In genomic region chr7:155372782-155373358, GRCh38 we compare ENCODE assay signal across 12 cellular contexts.
DNase-seq lines count a peak whose midpoint lies in the region; ATAC-seq and TF ChIP-seq lines count a peak whose summit lies in the region.
"Had no signal": no experiment of that assay in that cellular context is flagged by ENCODE, and none has a peak within 500 bp of the region (broad histone marks: within the 10 kb centered on the region; RNA-seq: fewer than 3 reads in every experiment).

No MANE protein-coding gene starts in this region.

- H3K9me2 ChIP-seq in GM23338 (ENCODE audit: insufficient read depth) = no peaks in the 10 kb centered on the region

- peaks cover 26% of the 10 kb centered on the region for H3K9me3 Mint-ChIP-seq in GM23338
- H3K9me3 Mint-ChIP-seq: activated naive CD4-positive, alpha-beta T cell treated with anti-CD3 and anti-CD28 coated beads, Interleukin-2, amount 50 U/mL, for 72 hours had no signal

- peak overlapping the region in 9 of 11 experiments; percentile 8 to 68 (median 42); a peak in 14 of 22 replicates for H3K9ac ChIP-seq in BLaER1 treated with 17β-estradiol and CSF1 and Interleukin-3, amounts not matched to agents 10 nM and 100 nM
- H3K9ac ChIP-seq in colonic mucosa (ENCODE audit: low read depth in 2 of 2, low read length in 2 of 2) = no peak overlapping the region
- no peak overlapping the region for H3K9ac ChIP-seq in neuronal stem cell (ENCODE audit: low read depth, low read length, poor library complexity)

- H2BK5ac ChIP-seq in neuronal stem cell (ENCODE audit: low read length) = no peak overlapping the region

- peaks cover 0 to 7% (median 0%) of the 10 kb centered on the region in 11 experiments; a peak in 5 of 22 replicates for H3K9me3 ChIP-seq in BLaER1 treated with 17β-estradiol and CSF1 and Interleukin-3, amounts not matched to agents 10 nM and 100 nM (replicated peaks in 1 of 11)
- H3K9me3 ChIP-seq in colonic mucosa (no peaks in the 10 kb centered on the region), neuronal stem cell (replicated peaks in 1 of 2; ENCODE audit: control insufficient read depth in 2 of 2, insufficient read depth in 1 of 2, low read depth in 1 of 2, low read length in 2 of 2) (peaks cover 6 to 8% of the 10 kb centered on the region in 2 donors), thyroid gland (no peaks in the 10 kb centered on the region)
- H3K9me3 ChIP-seq: mucosa of descending colon had no signal

- H3K4me1 Mint-ChIP-seq in GM23338 = peaks cover 29% of the 10 kb centered on the region

- H3K27ac Mint-ChIP-seq in GM23338 = no peak overlapping the region

- H3K4ac ChIP-seq in neuronal stem cell (ENCODE audit: low read length) = no peak overlapping the region

- H2BK12ac ChIP-seq in neuronal stem cell (ENCODE audit: low read length) = no peak overlapping the region

- intact Hi-C loops in colonic mucosa (cut with DNase I) = no loop called here
- intact Hi-C loops in thyroid gland (cut with DNase I) = no loop called here

- H3K4me2 ChIP-seq in BLaER1 treated with 17β-estradiol and CSF1 and Interleukin-3, amounts not matched to agents 10 nM and 100 nM = peak overlapping the region; percentile 84 to 97 (median 94)
- peak overlapping the region; percentile 73 for H3K4me2 ChIP-seq in GM23338
- H3K4me2 ChIP-seq in neuronal stem cell (ENCODE audit: insufficient read depth, low read length, poor library complexity, severe bottlenecking) = no peak overlapping the region

- peak overlapping the region; percentile 44 to 69 (median 54) for H3K4me3 ChIP-seq in BLaER1 treated with 17β-estradiol and CSF1 and Interleukin-3, amounts not matched to agents 10 nM and 100 nM
- H3K4me3 ChIP-seq in GM23338 (peak overlapping the region; percentile 52), colonic mucosa (peak overlapping the region; percentile 6), neuronal stem cell (ENCODE audit: low read length in 2 of 2) (no peak overlapping the region), thyroid gland (replicated peaks in 1 of 3) (no peak overlapping the region)
- H3K4me3 ChIP-seq: mucosa of descending colon had no signal

- no peak for TF ChIP-seq POLR2A in thyroid gland (IDR thresholded peaks at IDR 0.05)

- no peak for DNase-seq in GM23338 (ENCODE audit: low spot score)
- DNase-seq in colonic mucosa = no peak
- no peak for DNase-seq in neuronal stem cell (ENCODE audit: low spot score)
- DNase-seq in stimulated activated CD4-positive, alpha-beta T cell treated with anti-CD3 and anti-CD28 coated beads, Interleukin-2, amount 100 ng/mL, for 48 hours = no peak
- no peak for DNase-seq in thyroid gland
- DNase-seq in SHP77 (lab: John Stamatoyannopoulos, UW) = no peak
- DNase-seq: GDM1, NCI-H1694 had no signal

- H3K27me3 Mint-ChIP-seq in GM23338 (ENCODE audit: insufficient read depth, low read depth, poor library complexity) = peaks cover 99% of the 10 kb centered on the region

- H4K91ac ChIP-seq in neuronal stem cell (ENCODE audit: low read depth, low read length, poor library complexity) = no peak overlapping the region

- peak overlapping the region; percentile 18 for H2AK5ac ChIP-seq in neuronal stem cell (ENCODE audit: low read depth, low read length)

- H3K36me3 ChIP-seq in BLaER1 treated with 17β-estradiol and CSF1 and Interleukin-3, amounts not matched to agents 10 nM and 100 nM = no peaks in the 10 kb centered on the region
- no peaks in the 10 kb centered on the region for H3K36me3 ChIP-seq in GM23338 (ENCODE audit: insufficient read depth)
- no peaks in the 10 kb centered on the region for H3K36me3 ChIP-seq in colonic mucosa
- no peaks in the 10 kb centered on the region for H3K36me3 ChIP-seq in neuronal stem cell (replicated peaks in 1 of 2; ENCODE audit: control insufficient read depth in 2 of 2, insufficient read depth in 2 of 2, low read length in 2 of 2)
- H3K36me3 ChIP-seq in thyroid gland = no peaks in the 10 kb centered on the region

- no peak overlapping the region for H2BK120ac ChIP-seq in neuronal stem cell (ENCODE audit: low read depth, low read length)

- H4K8ac ChIP-seq in neuronal stem cell (ENCODE audit: low read depth, low read length) = no peak overlapping the region

- peaks cover 0 to 73% (median 27%) of the 10 kb centered on the region in 11 experiments; a peak in 19 of 22 replicates for H4K20me1 ChIP-seq in BLaER1 treated with 17β-estradiol and CSF1 and Interleukin-3, amounts not matched to agents 10 nM and 100 nM
- peaks cover 27% of the 10 kb centered on the region for H4K20me1 ChIP-seq in GM23338 (replicated peaks; ENCODE audit: insufficient read depth)

- H3F3A ChIP-seq in GM23338 (replicated peaks; ENCODE audit: low read depth) = peaks cover 17% of the 10 kb centered on the region

- TF ChIP-seq CTCF in GM23338 (conservative IDR thresholded peaks at IDR 0.05; ENCODE audit: low read depth in 2 of 2) = no peak; a peak in 1 of 4 replicates
- TF ChIP-seq CTCF in colonic mucosa (IDR thresholded peaks at IDR 0.05) = no peak
- TF ChIP-seq CTCF in thyroid gland (IDR thresholded peaks at IDR 0.05) = no peak

- no peak overlapping the region for H3K14ac ChIP-seq in neuronal stem cell (ENCODE audit: low read length)

- peak overlapping the region; percentile 47 for H3K23ac ChIP-seq in neuronal stem cell (ENCODE audit: low read depth, low read length, poor library complexity)

- H3K4me3 Mint-ChIP-seq in GM23338 = peak overlapping the region; percentile 60

- H3K27me3 ChIP-seq in BLaER1 treated with 17β-estradiol and CSF1 and Interleukin-3, amounts not matched to agents 10 nM and 100 nM = peaks cover 71 to 96% (median 79%) of the 10 kb centered on the region in 11 experiments
- H3K27me3 ChIP-seq in GM23338 (ENCODE audit: insufficient read depth) = peaks cover 96% of the 10 kb centered on the region
- peaks cover 78% of the 10 kb centered on the region for H3K27me3 ChIP-seq in colonic mucosa
- H3K27me3 ChIP-seq in neuronal stem cell (ENCODE audit: control insufficient read depth in 3 of 3, insufficient read depth in 3 of 3, low read depth in 1 of 3, low read length in 3 of 3) = peaks cover 58 to 93% (median 88%) of the 10 kb centered on the region in 3 experiments
- peaks cover 50% of the 10 kb centered on the region for H3K27me3 ChIP-seq in thyroid gland

- no peaks in the 10 kb centered on the region for H3K79me1 ChIP-seq in neuronal stem cell (ENCODE audit: low read depth, low read length)

- no peak overlapping the region for H2AFZ ChIP-seq in GM23338
- peak overlapping the region; percentile 82 for H2AFZ ChIP-seq in neuronal stem cell (ENCODE audit: low read length)

- H3K27ac ChIP-seq in BLaER1 treated with 17β-estradiol and CSF1 and Interleukin-3, amounts not matched to agents 10 nM and 100 nM = peak overlapping the region in 6 of 11 experiments; percentile 6 to 61 (median 45); a peak in 10 of 22 replicates
- no peak overlapping the region for H3K27ac ChIP-seq in GM23338 (ENCODE audit: low read depth)
- no peak overlapping the region for H3K27ac ChIP-seq in colonic mucosa
- no peak overlapping the region for H3K27ac ChIP-seq in neuronal stem cell (replicated peaks; ENCODE audit: low read length)
- H3K27ac ChIP-seq in thyroid gland = no peak overlapping the region

- peaks cover 69 to 91% (median 86%) of the 10 kb centered on the region in 10 experiments for H3K4me1 ChIP-seq in BLaER1 treated with 17β-estradiol and CSF1 and Interleukin-3, amounts not matched to agents 10 nM and 100 nM
- H3K4me1 ChIP-seq in GM23338 (ENCODE audit: insufficient read depth) = peaks cover 28% of the 10 kb centered on the region; the same call in 1 of the 2 replicates
- H3K4me1 ChIP-seq in colonic mucosa = peaks cover 21% of the 10 kb centered on the region
- peaks cover 0 to 15% of the 10 kb centered on the region in 2 donors for H3K4me1 ChIP-seq in neuronal stem cell (ENCODE audit: control insufficient read depth in 2 of 2, insufficient read depth in 1 of 2, low read depth in 1 of 2, low read length in 2 of 2)
- H3K4me1 ChIP-seq in thyroid gland = peaks cover 23 to 43% of the 10 kb centered on the region in 2 donors

- H2BK15ac ChIP-seq in neuronal stem cell (ENCODE audit: low read length) = no peak overlapping the region

- H3K18ac ChIP-seq in neuronal stem cell (ENCODE audit: low read length) = peak overlapping the region; percentile 46

- no CpG with 5 or more reads among the region's 28 CpGs for WGBS in neuronal stem cell (ENCODE audit: extremely low coverage in 2 of 2, insufficient read length in 2 of 2, insufficient replicate concordance in 1 of 2), 2 donors
- WGBS in thyroid gland, 2 donors = 7 to 8% methylated on average over 28 of the region's 28 CpGs

- no peaks in the 10 kb centered on the region for H3K79me2 ChIP-seq in GM23338 (replicated peaks; ENCODE audit: insufficient read depth)

- H3K36me3 Mint-ChIP-seq in GM23338 (ENCODE audit: low read depth) = peaks cover 6% of the 10 kb centered on the region

- ATAC-seq in GM23338 = no peak
- no peak for ATAC-seq in GM19467 (IDR thresholded peaks at IDR 0.05; ENCODE audit: unreplicated experiment)

TF ChIP-seq in GM23338, 12 proteins besides CTCF, POLR2A, EP300 and RAD21:
- TF ChIP-seq EZH2 (IDR thresholded peaks at IDR 0.05; ENCODE audit: low read depth, unreplicated experiment) (peak; percentile 93), ETS1 (IDR thresholded peaks at IDR 0.05) (no peak)
TF ChIP-seq in GM23338: peak in this region for 1.

Comparison
In these comparisons a context has a peak if more than half of its experiments do, and no peak if none do; other contexts are left out.
1. H3K27ac ChIP-seq: peak in BLaER1 treated with 17β-estradiol and CSF1 and Interleukin-3, amounts not matched to agents 10 nM and 100 nM (6 of 11); none in GM23338 (single experiment), colonic mucosa (single experiment), neuronal stem cell (single experiment) and thyroid gland (0 of 3).
2. H3K4me3 ChIP-seq: peak in BLaER1 treated with 17β-estradiol and CSF1 and Interleukin-3, amounts not matched to agents 10 nM and 100 nM (10 of 10), GM23338 (single experiment) and colonic mucosa (single experiment); none in neuronal stem cell (0 of 2) and thyroid gland (0 of 3).
3. H3K9ac ChIP-seq: peak in BLaER1 treated with 17β-estradiol and CSF1 and Interleukin-3, amounts not matched to agents 10 nM and 100 nM (9 of 11); none in colonic mucosa (0 of 2) and neuronal stem cell (single experiment).